Comparison of ENCODE assay signal across 12 cellular contexts in genomic region chr17:50817838-50818237, GRCh38. TPM values are rescaled to one million over a fixed set of nuclear protein-coding genes. Genes with fewer than 3 reads are reported as not detected.
DNase-seq lines count a peak whose midpoint lies in the region; ATAC-seq and TF ChIP-seq lines count a peak whose summit lies in the region.
"Had no signal": no experiment of that assay in that cellular context is flagged by ENCODE, and none has a peak within 500 bp of the region (broad histone marks: within the 10 kb centered on the region; RNA-seq: fewer than 3 reads in every experiment).

No MANE protein-coding gene starts in this region.

- TF ChIP-seq CTCF in brain microvascular endothelial cell (IDR thresholded peaks at IDR 0.05; ENCODE audit: low read depth, low read length, missing control alignments), result no peak

- H3K9me3 ChIP-seq in MG63, result no peaks in the 10 kb centered on the region

- DNase-seq in Daoy (ENCODE audit: low read depth), result peak; percentile 55
- DNase-seq in MG63, result peak; percentile 32
- DNase-seq in brain microvascular endothelial cell, result peak; percentile 36
- peak; percentile 85 for DNase-seq in kidney tubule cell (ENCODE audit: low spot score)
- DNase-seq in NCI-H1105 (lab: John Stamatoyannopoulos, UW), result no peak
- no peak for DNase-seq in HuH-7.5 (ENCODE audit: low spot score)
- no peak for DNase-seq in DMS 273 (lab: John Stamatoyannopoulos, UW; ENCODE audit: unreplicated experiment)
- DNase-seq: DMS 273 treated with DMSO at 0.1 percent for 48 hours, NCI-H2081 treated with DMSO at 0.1 percent for 48 hours had no signal

- no peak overlapping the region for H3K27ac ChIP-seq in brain microvascular endothelial cell
- H3K27ac ChIP-seq: WERI-Rb-1 had no signal

- no peaks in the 10 kb centered on the region for H3K36me3 ChIP-seq in MG63
- no peaks in the 10 kb centered on the region for H3K36me3 ChIP-seq in brain microvascular endothelial cell (replicated peaks)
- H3K36me3 ChIP-seq: WERI-Rb-1 had no signal

- in situ Hi-C loops in brain microvascular endothelial cell (cut with HindIII; ENCODE audit: low pct_ligation_motif_present, low sequenced_read_pairs), result no loop called here

- no peak overlapping the region for H3K4me3 ChIP-seq in MG63
- no peak overlapping the region for H3K4me3 ChIP-seq in brain microvascular endothelial cell (ENCODE audit: low read depth, low read length)

- no peak for ATAC-seq in HG02759 (IDR thresholded peaks at IDR 0.05; ENCODE audit: unreplicated experiment)

- H3K27me3 ChIP-seq in MG63 (no peaks in the 10 kb centered on the region), brain microvascular endothelial cell (replicated peaks) (no peaks in the 10 kb centered on the region)

RNA-seq across cellular contexts. Expression of gene WFIKKN2, which starts 17.5 kb away (rescaled TPM):
- not detected in 2 replicates for total RNA-seq in Daoy (2014; rRNA removed; shearing (Covaris generic))
- total RNA-seq in MG63 (2014; rRNA removed; shearing (Covaris generic); ENCODE audit: low replicate concordance), result not detected in 2 replicates

RNA-seq across cellular contexts. Expression of gene TOB1, which starts 48.3 kb away (rescaled TPM):
- 1.3 and 3.3 TPM in 2 replicates for total RNA-seq in Daoy (2014; rRNA removed; shearing (Covaris generic))
- 16.0 and 17.5 TPM in 2 replicates for total RNA-seq in MG63 (2014; rRNA removed; shearing (Covaris generic); ENCODE audit: low replicate concordance)

RNA-seq across cellular contexts. Expression of gene ANKRD40CL, which starts 50.5 kb away (rescaled TPM):
- not detected in 2 replicates for total RNA-seq in Daoy (2014; rRNA removed; shearing (Covaris generic))
- not detected in 2 replicates for total RNA-seq in MG63 (2014; rRNA removed; shearing (Covaris generic); ENCODE audit: low replicate concordance)
- total RNA-seq: posterior vena cava had no signal

Comparison
In these comparisons a context has a peak if more than half of its experiments do, and no peak if none do; other contexts are left out.
1. DNase-seq: peak in Daoy (single experiment), MG63 (single experiment), brain microvascular endothelial cell (single experiment) and kidney tubule cell (single experiment); none in NCI-H1105 (single experiment), HuH-7.5 (single experiment) and DMS 273 (single experiment).